ENCODE assay signal across 8 cellular contexts in the genomic region with DNA sequence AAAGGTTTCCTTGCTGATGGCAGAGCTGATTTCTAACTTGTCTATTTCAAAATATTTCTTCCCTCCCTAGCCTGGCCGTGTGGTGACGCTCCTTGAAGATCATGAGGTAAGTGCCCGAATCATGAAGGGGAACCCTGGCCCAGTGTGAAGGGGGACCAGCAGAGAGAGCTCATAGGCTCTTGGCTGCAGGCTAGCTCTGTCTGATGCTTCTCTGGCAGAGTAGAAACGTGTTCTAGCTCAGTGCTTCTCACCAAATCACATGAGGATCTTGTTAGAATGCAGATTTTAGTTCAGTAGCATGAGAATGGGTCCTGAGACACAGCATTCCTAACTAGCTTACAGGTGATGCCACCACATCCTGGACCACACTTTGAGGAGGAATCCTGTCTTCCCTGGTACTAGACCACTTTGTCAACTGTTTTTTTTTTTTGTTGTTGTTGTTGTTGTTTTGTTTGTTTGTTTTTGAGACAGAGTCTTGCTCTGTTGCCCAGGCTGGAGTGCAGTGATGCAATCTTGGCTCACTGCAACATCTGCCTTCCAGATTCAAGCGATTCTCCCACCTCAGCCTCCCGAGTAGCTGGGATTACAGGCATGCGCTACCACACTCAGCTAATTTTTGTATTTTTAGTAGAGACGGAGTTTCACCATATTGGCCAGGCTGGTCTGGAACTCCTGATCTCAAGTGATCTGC. TPM values are rescaled to one million over a fixed set of nuclear protein-coding genes. Genes with fewer than 3 reads are reported as not detected.
DNase-seq lines count a peak whose midpoint lies in the region; ATAC-seq and TF ChIP-seq lines count a peak whose summit lies in the region.
"Not testable (repeated sequence)": the region's sequence is repeated elsewhere in the genome, so short reads cannot be mapped to it uniquely, and the experiment has no call there.

No MANE protein-coding gene starts in this region.

- peaks cover 0 to 22% (median 15%) of the 10 kb centered on the region in 4 donors for H3K4me1 Mint-ChIP-seq in CD4-positive, CD25-positive, alpha-beta regulatory T cell
- peaks cover 25% of the 10 kb centered on the region for H3K4me1 Mint-ChIP-seq in activated naive CD8-positive, alpha-beta T cell (ENCODE audit: low read depth)
- H3K4me1 Mint-ChIP-seq in effector memory CD8-positive, alpha-beta T cell (ENCODE audit: low read depth in 2 of 2) = peaks cover 10 to 11% of the 10 kb centered on the region in 2 donors
- H3K4me1 Mint-ChIP-seq in neural progenitor cell = peaks cover 19% of the 10 kb centered on the region

- ATAC-seq in CD4-positive, CD25-positive, alpha-beta regulatory T cell (ENCODE audit: low read depth in 2 of 2); effector memory CD8-positive, alpha-beta T cell (replicated peaks): not testable (repeated sequence)

- H3K4me1 ChIP-seq in CD4-positive, CD25-positive, alpha-beta regulatory T cell (ENCODE audit: control insufficient read depth, insufficient read depth, low read length, poor library complexity, severe bottlenecking) = peaks cover 15% of the 10 kb centered on the region
- H3K4me1 ChIP-seq in HUES48 (ENCODE audit: control insufficient read depth, insufficient read depth, low read length) (peaks cover 12% of the 10 kb centered on the region), iPS-18a (ENCODE audit: control insufficient read depth, low read depth, low read length) (peaks cover 17% of the 10 kb centered on the region), stomach smooth muscle (ENCODE audit: control insufficient read depth, insufficient read depth, low read length) (peaks cover 46% of the 10 kb centered on the region)
- not testable (repeated sequence) for H3K4me1 ChIP-seq in neural progenitor cell

- not testable (repeated sequence) for H3K27me3 ChIP-seq in CD4-positive, CD25-positive, alpha-beta regulatory T cell (ENCODE audit: control insufficient read depth, insufficient read depth, low read length); HUES48 (ENCODE audit: control insufficient read depth, insufficient read depth, low read length); SU-DHL-6 (ENCODE audit: low read length); iPS-18a (ENCODE audit: control insufficient read depth, insufficient read depth, low read length); stomach smooth muscle (ENCODE audit: control insufficient read depth in 1 of 2, insufficient read depth in 2 of 2, low read length in 2 of 2)
- H3K27me3 ChIP-seq in neural progenitor cell = peaks cover 17% of the 10 kb centered on the region

- not testable (repeated sequence) for H3F3A ChIP-seq in SU-DHL-6 (ENCODE audit: insufficient read depth)
- peaks cover 13% of the 10 kb centered on the region for H3F3A ChIP-seq in neural progenitor cell (ENCODE audit: low read depth)

- not testable (repeated sequence) for H3K36me3 Mint-ChIP-seq in CD4-positive, CD25-positive, alpha-beta regulatory T cell; activated naive CD8-positive, alpha-beta T cell; effector memory CD8-positive, alpha-beta T cell (ENCODE audit: insufficient read depth); neural progenitor cell

- H3K4me2 ChIP-seq in SU-DHL-6 (ENCODE audit: low read depth, low read length, poor library complexity, severe bottlenecking) (peak overlapping the region; percentile 79), neural progenitor cell (peak overlapping the region; percentile 83)

- DNase-seq in CD4-positive, CD25-positive, alpha-beta regulatory T cell; effector memory CD8-positive, alpha-beta T cell; neural progenitor cell (ENCODE audit: low spot score): not testable (repeated sequence)

- H3K36me3 ChIP-seq in CD4-positive, CD25-positive, alpha-beta regulatory T cell (ENCODE audit: control insufficient read depth, insufficient read depth, low read length); SU-DHL-6 (ENCODE audit: low read length); iPS-18a (ENCODE audit: control insufficient read depth, low read depth, low read length); neural progenitor cell; stomach smooth muscle (ENCODE audit: control insufficient read depth in 2 of 2, insufficient read depth in 2 of 2, low read length in 2 of 2): not testable (repeated sequence)
- H3K36me3 ChIP-seq in HUES48 (ENCODE audit: control insufficient read depth, insufficient read depth, low read length) = peaks cover 24% of the 10 kb centered on the region

- not testable (repeated sequence) for H3K27ac ChIP-seq in CD4-positive, CD25-positive, alpha-beta regulatory T cell (ENCODE audit: insufficient read depth, low read length, poor library complexity, severe bottlenecking); HUES48 (ENCODE audit: low read depth, low read length); SU-DHL-6 (ENCODE audit: low read depth, low read length); iPS-18a (ENCODE audit: low read length); neural progenitor cell
- H3K27ac ChIP-seq in stomach smooth muscle (ENCODE audit: low read length) = peak overlapping the region; percentile 78

- H3K9ac ChIP-seq in HUES48 (ENCODE audit: low read depth, low read length) (peak overlapping the region; percentile 85; the same call in 1 of the 2 replicates), SU-DHL-6 (ENCODE audit: low read length) (peak overlapping the region; percentile 81), iPS-18a (ENCODE audit: low read length) (peak overlapping the region; percentile 93)
- H3K9ac ChIP-seq in neural progenitor cell; stomach smooth muscle (ENCODE audit: low read length in 2 of 2): not testable (repeated sequence)

- peak overlapping the region; percentile 32 for H3K4me3 ChIP-seq in CD4-positive, CD25-positive, alpha-beta regulatory T cell (ENCODE audit: low read depth, low read length)
- H3K4me3 ChIP-seq in HUES48 (ENCODE audit: low read depth, low read length) (peak overlapping the region; percentile 86), SU-DHL-6 (ENCODE audit: insufficient read depth, low read length, poor library complexity, severe bottlenecking) (peak overlapping the region; percentile 66), iPS-18a (ENCODE audit: low read length) (peak overlapping the region; percentile 76), neural progenitor cell (peak overlapping the region; percentile 62), stomach smooth muscle (ENCODE audit: low read length in 2 of 2) (peak overlapping the region; percentile 86 to 92)

- H3K27me3 Mint-ChIP-seq in CD4-positive, CD25-positive, alpha-beta regulatory T cell = peaks cover 24% of the 10 kb centered on the region
- H3K27me3 Mint-ChIP-seq in activated naive CD8-positive, alpha-beta T cell = not testable (repeated sequence)
- H3K27me3 Mint-ChIP-seq in effector memory CD8-positive, alpha-beta T cell = peaks cover 9 to 25% of the 10 kb centered on the region in 2 donors
- peaks cover 17% of the 10 kb centered on the region for H3K27me3 Mint-ChIP-seq in neural progenitor cell (ENCODE audit: insufficient read depth, low read depth)

- H3K9me2 ChIP-seq in SU-DHL-6 (replicated peaks; ENCODE audit: insufficient read depth, low read length) = not testable (repeated sequence)

- H3K4me3 Mint-ChIP-seq in CD4-positive, CD25-positive, alpha-beta regulatory T cell = peak overlapping the region; percentile 91 to 99 (median 94)
- peak overlapping the region; percentile 91 for H3K4me3 Mint-ChIP-seq in activated naive CD8-positive, alpha-beta T cell
- peak overlapping the region; percentile 90 for H3K4me3 Mint-ChIP-seq in effector memory CD8-positive, alpha-beta T cell
- H3K4me3 Mint-ChIP-seq in neural progenitor cell = peak overlapping the region; percentile 93

- not testable (repeated sequence) for H4K20me1 ChIP-seq in SU-DHL-6 (ENCODE audit: low read depth, low read length); neural progenitor cell (ENCODE audit: low read depth)

- not testable (repeated sequence) for TF ChIP-seq CTCF in SU-DHL-6 (IDR thresholded peaks at IDR 0.05; ENCODE audit: insufficient read depth, low read length, poor library complexity, severe bottlenecking); neural progenitor cell (IDR thresholded peaks at IDR 0.05)

- H3K79me2 ChIP-seq in SU-DHL-6 (ENCODE audit: insufficient read depth, low read length); neural progenitor cell (ENCODE audit: low read depth): not testable (repeated sequence)

- peak overlapping the region in 2 of 3 donors; percentile 85 to 89 for H3K27ac Mint-ChIP-seq in CD4-positive, CD25-positive, alpha-beta regulatory T cell
- H3K27ac Mint-ChIP-seq in activated naive CD8-positive, alpha-beta T cell = peak overlapping the region; percentile 58
- not testable (repeated sequence) for H3K27ac Mint-ChIP-seq in effector memory CD8-positive, alpha-beta T cell; neural progenitor cell

- H3K9me3 Mint-ChIP-seq in CD4-positive, CD25-positive, alpha-beta regulatory T cell; activated naive CD8-positive, alpha-beta T cell (ENCODE audit: low read depth); effector memory CD8-positive, alpha-beta T cell; neural progenitor cell: not testable (repeated sequence)

- H3K9me3 ChIP-seq in CD4-positive, CD25-positive, alpha-beta regulatory T cell (ENCODE audit: control insufficient read depth in 2 of 2, low read length in 2 of 2); HUES48 (ENCODE audit: control insufficient read depth, insufficient read depth, low read length); SU-DHL-6 (ENCODE audit: insufficient read depth, low read length); iPS-18a (ENCODE audit: control insufficient read depth, low read depth, low read length); neural progenitor cell (ENCODE audit: low read depth); stomach smooth muscle (ENCODE audit: control insufficient read depth in 2 of 2, low read length in 2 of 2): not testable (repeated sequence)

- H2AFZ ChIP-seq in SU-DHL-6 (ENCODE audit: low read depth, low read length, severe bottlenecking); neural progenitor cell (replicated peaks): not testable (repeated sequence)

RNA-seq across cellular contexts. Expression of a gene that starts 1.0 kb away (rescaled TPM):
- total RNA-seq in CD4-positive, CD25-positive, alpha-beta regulatory T cell = 0.64 TPM
- polyA plus RNA-seq in CD4-positive, CD25-positive, alpha-beta regulatory T cell = under 1 TPM in 2 of 4 donors, not detected in 2; 0.26 to 0.45 TPM
- total RNA-seq in neural progenitor cell (ENCODE audit: low replicate concordance) = 2.4 and 4.8 TPM in 2 replicates

RNA-seq across cellular contexts. Expression of a gene that starts 25.2 kb away (rescaled TPM):
- total RNA-seq in CD4-positive, CD25-positive, alpha-beta regulatory T cell = not detected
- not detected for polyA plus RNA-seq in CD4-positive, CD25-positive, alpha-beta regulatory T cell
- total RNA-seq in neural progenitor cell (ENCODE audit: low replicate concordance) = 0.12 TPM in 1 of 2 replicates, not detected in the other

Comparison
In these comparisons a context has a peak if more than half of its experiments do, and no peak if none do; other contexts are left out.
1. H3K4me3 ChIP-seq: peak in every context shown above with its lines; median percentile 89 in stomach smooth muscle; 86 in HUES48; 76 in iPS-18a; 66 in SU-DHL-6; 62 in neural progenitor cell; 32 in CD4-positive, CD25-positive, alpha-beta regulatory T cell.